Comparison of ENCODE assay signal across 17 cellular contexts in genomic region chr2:3005859-3006258, GRCh38.
A peak's percentile ranks its signal among the peaks of the same experiment; 100 is the strongest.
DNase-seq lines count a peak whose midpoint lies in the region; ATAC-seq and TF ChIP-seq lines count a peak whose summit lies in the region.
"Had no signal": no experiment of that assay in that cellular context is flagged by ENCODE, and none has a peak within 500 bp of the region (broad histone marks: within the 10 kb centered on the region; RNA-seq: fewer than 3 reads in every experiment).

No MANE protein-coding gene starts in this region.

- no peak for ATAC-seq in HG03432 (IDR thresholded peaks at IDR 0.05; ENCODE audit: unreplicated experiment)
- ATAC-seq: CD8-positive, alpha-beta T cell had no signal

- H3K27me3 Mint-ChIP-seq in nephron progenitor cell (ENCODE audit: low read depth, poor library complexity) (peaks cover 15% of the 10 kb centered on the region), Caco-2 (ENCODE audit: insufficient read depth, unreplicated experiment) (peaks cover 32% of the 10 kb centered on the region)

- H3K27me3 ChIP-seq in Caco-2 (replicated peaks; ENCODE audit: control insufficient read depth, insufficient read depth, low read length) = no peaks in the 10 kb centered on the region; the same call in none of the 2 replicates
- H3K27me3 ChIP-seq: BLaER1 had no signal

- no peaks in the 10 kb centered on the region for H3K36me3 ChIP-seq in Caco-2 (ENCODE audit: control insufficient read depth, insufficient read depth, low read length)
- H3K36me3 ChIP-seq: BLaER1, HAP-1 had no signal

- no peak overlapping the region for H3K4me3 ChIP-seq in Caco-2 (ENCODE audit: low read depth, low read length)
- H3K4me3 ChIP-seq: BLaER1, HAP-1 had no signal

- H3K27ac Mint-ChIP-seq in nephron progenitor cell = peak overlapping the region; percentile 49
- H3K27ac Mint-ChIP-seq in Caco-2 (ENCODE audit: unreplicated experiment) = no peak overlapping the region
- H3K27ac Mint-ChIP-seq: B cell; CD8-positive, alpha-beta T cell; HFFc6 had no signal

- no peaks in the 10 kb centered on the region for H3K4me1 ChIP-seq in Caco-2
- H3K4me1 ChIP-seq: HAP-1 had no signal

- peak; percentile 0 for DNase-seq in GM10248 (ENCODE audit: extremely low spot score)
- peak; percentile 11 for DNase-seq in ecto neural progenitor cell (ENCODE audit: low spot score)
- no peak for DNase-seq in nephron progenitor cell
- no peak for DNase-seq in NCI-H128 (lab: John Stamatoyannopoulos, UW; ENCODE audit: unreplicated experiment)
- DNase-seq in Caco-2 = no peak
- DNase-seq: CD4-positive, CD25-positive, alpha-beta regulatory T cell; CD8-positive, alpha-beta T cell; DMS 273 treated with DMSO at 0.1 percent for 48 hours; DMS79; EL; GDM1; GOT3; HFFc6 had no signal

- H3K9me3 Mint-ChIP-seq in nephron progenitor cell (no peaks in the 10 kb centered on the region), Caco-2 (ENCODE audit: unreplicated experiment) (no peaks in the 10 kb centered on the region)
- H3K9me3 Mint-ChIP-seq: CD8-positive, alpha-beta T cell had no signal

- CTCF ChIA-PET in GM10248 (lab: Yijun Ruan, JAX) = no interaction called here
- CTCF ChIA-PET in Caco-2 (lab: Charles Lee) = no interaction called here

- H3K9me3 ChIP-seq in Caco-2 = no peaks in the 10 kb centered on the region
- H3K9me3 ChIP-seq: BLaER1, HAP-1 had no signal

- no TSS peak for BruUV-seq in Caco-2 (replicated peaks; lab: Mats Ljungman, UMichigan)

- no peak overlapping the region for H3K4me3 Mint-ChIP-seq in nephron progenitor cell
- H3K4me3 Mint-ChIP-seq in Caco-2 (ENCODE audit: unreplicated experiment) = no peak overlapping the region
- H3K4me3 Mint-ChIP-seq: B cell; CD4-positive, CD25-positive, alpha-beta regulatory T cell; CD8-positive, alpha-beta T cell; HFFc6 had no signal

- H3K4me1 Mint-ChIP-seq in nephron progenitor cell (peaks cover 36% of the 10 kb centered on the region), Caco-2 (ENCODE audit: low read depth, unreplicated experiment) (no peaks in the 10 kb centered on the region)
- H3K4me1 Mint-ChIP-seq: CD4-positive, CD25-positive, alpha-beta regulatory T cell had no signal

- no peaks in the 10 kb centered on the region for H3K36me3 Mint-ChIP-seq in nephron progenitor cell (ENCODE audit: low read depth)
- H3K36me3 Mint-ChIP-seq in Caco-2 (ENCODE audit: insufficient read depth, unreplicated experiment) = no peaks in the 10 kb centered on the region
- H3K36me3 Mint-ChIP-seq: CD4-positive, CD25-positive, alpha-beta regulatory T cell; CD8-positive, alpha-beta T cell had no signal

- intact Hi-C loops in Caco-2 (cut with micrococcal nuclease; ENCODE audit: unreplicated experiment) = no loop called here

- no peak for TF ChIP-seq CTCF in GM10248 (IDR thresholded peaks at IDR 0.05; ENCODE audit: control extremely low read depth, extremely low read depth, low read depth, missing control alignments)
- TF ChIP-seq CTCF in nephron progenitor cell (IDR thresholded peaks at IDR 0.05) = no peak
- no peak for TF ChIP-seq CTCF in Caco-2 (IDR thresholded peaks at IDR 0.05; ENCODE audit: insufficient read depth in 1 of 2, low read depth in 1 of 2, low read length in 1 of 2, severe bottlenecking in 1 of 2, unreplicated experiment in 1 of 2)

- POLR2A ChIA-PET in GM10248 (lab: Yijun Ruan, JAX) (no interaction called here), Caco-2 (lab: Charles Lee) (no interaction called here)

Comparison
In these comparisons a context has a peak if more than half of its experiments do, and no peak if none do; other contexts are left out.
1. DNase-seq: peak in GM10248 (single experiment) and ecto neural progenitor cell (single experiment); none in nephron progenitor cell (single experiment), NCI-H128 (single experiment) and Caco-2 (0 of 2).